In genomic region chr15:74779162-74779648, GRCh38 we compare ENCODE assay signal across 17 cellular contexts. TPM values are rescaled to one million over a fixed set of nuclear protein-coding genes. Genes with fewer than 3 reads are reported as not detected.
DNase-seq lines count a peak whose midpoint lies in the region; ATAC-seq and TF ChIP-seq lines count a peak whose summit lies in the region.
"Had no signal": no experiment of that assay in that cellular context is flagged by ENCODE, and none has a peak within 500 bp of the region (broad histone marks: within the 10 kb centered on the region; RNA-seq: fewer than 3 reads in every experiment).

No MANE protein-coding gene starts in this region.

- peak overlapping the region; percentile 94 to 100 (median 99) for H3K27ac Mint-ChIP-seq in CD4-positive, CD25-positive, alpha-beta regulatory T cell
- peak overlapping the region; percentile 98 to 100 (median 100) for H3K27ac Mint-ChIP-seq in IgD-negative memory B cell
- peak overlapping the region; percentile 97 for H3K27ac Mint-ChIP-seq in activated naive CD8-positive, alpha-beta T cell
- H3K27ac Mint-ChIP-seq in naive thymus-derived CD8-positive, alpha-beta T cell = peak overlapping the region; percentile 93 to 100 (median 98)

- peak overlapping the region; percentile 95 for H3K27ac ChIP-seq in CD4-positive, CD25-positive, alpha-beta regulatory T cell (ENCODE audit: insufficient read depth, low read length, poor library complexity, severe bottlenecking)
- H3K27ac ChIP-seq in prostate gland = peak overlapping the region in 1 of 2 donors; percentile 14

- POLR2A ChIA-PET in naive thymus-derived CD8-positive, alpha-beta T cell (lab: Charles Lee) = interaction anchor here (0.6 to 32.7 kb wide), 5 partner anchors 4 to 164 kb away, joined by 3 to 1300 read pairs (median 9); partner anchors contain the start of genes CLK3 and CSK

- TF ChIP-seq POLR2A in prostate gland (IDR thresholded peaks at IDR 0.05) = no peak

- intact Hi-C loops in prostate gland (cut with DNase I) = no loop called here

- H3K9me3 ChIP-seq in CD4-positive, CD25-positive, alpha-beta regulatory T cell (ENCODE audit: control insufficient read depth in 2 of 2, low read length in 2 of 2) = no peaks in the 10 kb centered on the region
- no peaks in the 10 kb centered on the region for H3K9me3 ChIP-seq in prostate gland

- peaks cover 4% of the 10 kb centered on the region for H3K27me3 Mint-ChIP-seq in CD4-positive, CD25-positive, alpha-beta regulatory T cell
- H3K27me3 Mint-ChIP-seq in IgD-negative memory B cell = peaks cover 1% of the 10 kb centered on the region
- no peaks in the 10 kb centered on the region for H3K27me3 Mint-ChIP-seq in activated naive CD8-positive, alpha-beta T cell
- peaks cover 0 to 2% (median 0%) of the 10 kb centered on the region in 5 donors for H3K27me3 Mint-ChIP-seq in naive thymus-derived CD8-positive, alpha-beta T cell

- H3K36me3 Mint-ChIP-seq in CD4-positive, CD25-positive, alpha-beta regulatory T cell = no peaks in the 10 kb centered on the region
- no peaks in the 10 kb centered on the region for H3K36me3 Mint-ChIP-seq in IgD-negative memory B cell
- H3K36me3 Mint-ChIP-seq in activated naive CD8-positive, alpha-beta T cell = no peaks in the 10 kb centered on the region
- H3K36me3 Mint-ChIP-seq in naive thymus-derived CD8-positive, alpha-beta T cell = no peaks in the 10 kb centered on the region

- ATAC-seq in CD4-positive, CD25-positive, alpha-beta regulatory T cell (ENCODE audit: low read depth in 2 of 2) = no peak
- no peak for ATAC-seq in naive thymus-derived CD8-positive, alpha-beta T cell
- ATAC-seq in GM19035 (IDR thresholded peaks at IDR 0.05; ENCODE audit: unreplicated experiment) = no peak

- 70% methylated on average over 7 of the region's 7 CpGs for WGBS in prostate gland

- peak overlapping the region; percentile 51 for H3K4me3 ChIP-seq in CD4-positive, CD25-positive, alpha-beta regulatory T cell (ENCODE audit: low read depth, low read length)
- no peak overlapping the region for H3K4me3 ChIP-seq in prostate gland

- peaks cover 23 to 74% (median 59%) of the 10 kb centered on the region in 4 donors for H3K4me1 Mint-ChIP-seq in CD4-positive, CD25-positive, alpha-beta regulatory T cell
- H3K4me1 Mint-ChIP-seq in IgD-negative memory B cell = peaks cover 55 to 66% (median 66%) of the 10 kb centered on the region in 3 donors
- peaks cover 66% of the 10 kb centered on the region for H3K4me1 Mint-ChIP-seq in activated naive CD8-positive, alpha-beta T cell (ENCODE audit: low read depth)
- H3K4me1 Mint-ChIP-seq in naive thymus-derived CD8-positive, alpha-beta T cell = peaks cover 53 to 73% (median 72%) of the 10 kb centered on the region in 4 donors

- peaks cover 85% of the 10 kb centered on the region for H3K4me1 ChIP-seq in CD4-positive, CD25-positive, alpha-beta regulatory T cell (ENCODE audit: control insufficient read depth, insufficient read depth, low read length, poor library complexity, severe bottlenecking)
- peaks cover 18% of the 10 kb centered on the region for H3K4me1 ChIP-seq in prostate gland (replicated peaks)

- no peaks in the 10 kb centered on the region for H3K9me3 Mint-ChIP-seq in CD4-positive, CD25-positive, alpha-beta regulatory T cell
- H3K9me3 Mint-ChIP-seq in IgD-negative memory B cell = no peaks in the 10 kb centered on the region
- H3K9me3 Mint-ChIP-seq in activated naive CD8-positive, alpha-beta T cell (ENCODE audit: low read depth) = no peaks in the 10 kb centered on the region
- no peaks in the 10 kb centered on the region for H3K9me3 Mint-ChIP-seq in naive thymus-derived CD8-positive, alpha-beta T cell

- H3K36me3 ChIP-seq in CD4-positive, CD25-positive, alpha-beta regulatory T cell (ENCODE audit: control insufficient read depth, insufficient read depth, low read length) = no peaks in the 10 kb centered on the region
- H3K36me3 ChIP-seq in prostate gland = no peaks in the 10 kb centered on the region

- TF ChIP-seq CTCF in prostate gland (IDR thresholded peaks at IDR 0.05) = no peak

- H3K4me3 Mint-ChIP-seq in CD4-positive, CD25-positive, alpha-beta regulatory T cell = peak overlapping the region; percentile 94 to 98 (median 96)
- peak overlapping the region; percentile 1 to 97 (median 68) for H3K4me3 Mint-ChIP-seq in IgD-negative memory B cell
- H3K4me3 Mint-ChIP-seq in activated naive CD8-positive, alpha-beta T cell = peak overlapping the region; percentile 64
- peak overlapping the region in 9 of 10 donors; percentile 34 to 98 (median 93) for H3K4me3 Mint-ChIP-seq in naive thymus-derived CD8-positive, alpha-beta T cell

- no peak for DNase-seq in CD4-positive, CD25-positive, alpha-beta regulatory T cell
- DNase-seq in naive thymus-derived CD8-positive, alpha-beta T cell = no peak
- DNase-seq in activated effector memory CD4-positive, alpha-beta T cell treated with anti-CD3 and anti-CD28 coated beads, Interleukin-2, amount 50 U/mL, for 16 hours = no peak
- no peak for DNase-seq in prostate gland (ENCODE audit: low spot score)
- DNase-seq in stimulated activated CD4-positive, alpha-beta T cell treated with anti-CD3 and anti-CD28 coated beads, Interleukin-1b, Interleukin-23, amount 100 ng/mL, for 48 hours = no peak
- DNase-seq: activated effector memory CD4-positive, alpha-beta T cell treated with Interleukin-2 at 50 U/mL for 16 hours; NCI-H2081 treated with DMSO at 0.1 percent for 48 hours; NCI-H82; SHP77 treated with DMSO at 0.1 percent for 48 hours had no signal

- no peaks in the 10 kb centered on the region for H3K27me3 ChIP-seq in CD4-positive, CD25-positive, alpha-beta regulatory T cell (ENCODE audit: control insufficient read depth, insufficient read depth, low read length)
- no peaks in the 10 kb centered on the region for H3K27me3 ChIP-seq in prostate gland (replicated peaks; ENCODE audit: insufficient read depth)

RNA-seq across cellular contexts. Expression of gene CSK, which starts 2.7 kb away (rescaled TPM):
- 257 TPM for total RNA-seq in CD4-positive, CD25-positive, alpha-beta regulatory T cell
- polyA plus RNA-seq in CD4-positive, CD25-positive, alpha-beta regulatory T cell = 100 to 1,000 TPM; 131 to 151 (median 141) TPM
- 214 TPM for polyA plus RNA-seq in IgD-negative memory B cell
- 100 to 1,000 TPM; 220 TPM for total RNA-seq in naive thymus-derived CD8-positive, alpha-beta T cell
- polyA plus RNA-seq in naive thymus-derived CD8-positive, alpha-beta T cell = 100 to 1,000 TPM in 1 of 3 donors, 10 to 100 TPM in 2; 70.8 to 124 (median 79.8) TPM
- total RNA-seq in prostate gland = 10 to 100 TPM; 45.3 to 57.0 TPM

RNA-seq across cellular contexts. Expression of gene CYP1A2, which starts 30.6 kb away (rescaled TPM):
- total RNA-seq in CD4-positive, CD25-positive, alpha-beta regulatory T cell = not detected
- polyA plus RNA-seq in CD4-positive, CD25-positive, alpha-beta regulatory T cell = not detected
- polyA plus RNA-seq in IgD-negative memory B cell = not detected
- not detected for total RNA-seq in naive thymus-derived CD8-positive, alpha-beta T cell
- polyA plus RNA-seq in naive thymus-derived CD8-positive, alpha-beta T cell = not detected
- under 1 TPM in 1 of 2 donors, not detected in 1; 0.46 TPM for total RNA-seq in prostate gland
- total RNA-seq: glomerular endothelial cell, H4, M059J had no signal

RNA-seq across cellular contexts. Expression of gene LMAN1L, which starts 33.4 kb away (rescaled TPM):
- not detected for total RNA-seq in CD4-positive, CD25-positive, alpha-beta regulatory T cell
- polyA plus RNA-seq in CD4-positive, CD25-positive, alpha-beta regulatory T cell = not detected
- polyA plus RNA-seq in IgD-negative memory B cell = not detected
- total RNA-seq in naive thymus-derived CD8-positive, alpha-beta T cell = under 1 TPM; 0.57 to 0.80 TPM
- polyA plus RNA-seq in naive thymus-derived CD8-positive, alpha-beta T cell = not detected
- 100 to 1,000 TPM; 219 to 229 TPM for total RNA-seq in prostate gland
- total RNA-seq: M059J, mucosa of gallbladder had no signal
- polyA plus RNA-seq: keratinocyte had no signal

RNA-seq across cellular contexts. Expression of gene CPLX3, which starts 47.2 kb away (rescaled TPM):
- total RNA-seq in CD4-positive, CD25-positive, alpha-beta regulatory T cell = 0.35 TPM
- polyA plus RNA-seq in CD4-positive, CD25-positive, alpha-beta regulatory T cell = not detected
- polyA plus RNA-seq in IgD-negative memory B cell = not detected
- total RNA-seq in naive thymus-derived CD8-positive, alpha-beta T cell = under 1 TPM; 0.39 to 0.44 TPM
- polyA plus RNA-seq in naive thymus-derived CD8-positive, alpha-beta T cell = not detected
- total RNA-seq in prostate gland = 10 to 100 TPM; 40.5 to 59.8 TPM
- total RNA-seq: glomerular endothelial cell, H4, M059J, mucosa of gallbladder had no signal
- polyA plus RNA-seq: keratinocyte had no signal

RNA-seq across cellular contexts. Expression of gene CYP1A1, which starts 53.9 kb away (rescaled TPM):
- not detected for total RNA-seq in CD4-positive, CD25-positive, alpha-beta regulatory T cell
- not detected for polyA plus RNA-seq in CD4-positive, CD25-positive, alpha-beta regulatory T cell
- not detected for polyA plus RNA-seq in IgD-negative memory B cell
- under 1 TPM; 0.18 to 0.27 TPM for total RNA-seq in naive thymus-derived CD8-positive, alpha-beta T cell
- not detected for polyA plus RNA-seq in naive thymus-derived CD8-positive, alpha-beta T cell
- 1 to 10 TPM in 1 of 2 donors, under 1 TPM in 1; 0.57 to 6.9 TPM for total RNA-seq in prostate gland

Comparison
In these comparisons a context has a peak if more than half of its experiments do, and no peak if none do; other contexts are left out.
1. RNA of gene LMAN1L, which starts 33.4 kb away (total RNA-seq): 219 to 229 TPM in prostate gland; 0.57 to 0.80 TPM in naive thymus-derived CD8-positive, alpha-beta T cell and not detected in CD4-positive, CD25-positive, alpha-beta regulatory T cell (single experiment); every median in the first group is over 100 times any median in the second.
2. Peak in every context shown above with its lines, with median percentiles within 50 percentile points of each other: H3K27ac Mint-ChIP-seq and H3K4me3 Mint-ChIP-seq.